Comparison of ENCODE assay signal across 11 cellular contexts in genomic region chr12:6956332-6956727, GRCh38. TPM values are rescaled to one million over a fixed set of nuclear protein-coding genes. Genes with fewer than 3 reads are reported as not detected.
DNase-seq lines count a peak whose midpoint lies in the region; ATAC-seq and TF ChIP-seq lines count a peak whose summit lies in the region.
"Had no signal": no experiment of that assay in that cellular context is flagged by ENCODE, and none has a peak within 500 bp of the region (broad histone marks: within the 10 kb centered on the region; RNA-seq: fewer than 3 reads in every experiment).

No MANE protein-coding gene starts in this region.

- peaks cover 52% of the 10 kb centered on the region for H3K4me1 Mint-ChIP-seq in activated T-helper 17 cell treated with anti-CD3 and anti-CD28 coated beads, Interleukin-2, amount 50 U/mL, for 72 hours
- H3K4me1 Mint-ChIP-seq in natural killer cell: peaks cover 77 to 94% of the 10 kb centered on the region in 2 donors

- H3K27ac Mint-ChIP-seq in activated T-helper 17 cell treated with anti-CD3 and anti-CD28 coated beads, Interleukin-2, amount 50 U/mL, for 72 hours: peak overlapping the region; percentile 100
- peak overlapping the region; percentile 98 to 99 for H3K27ac Mint-ChIP-seq in natural killer cell

- H3K36me3 ChIP-seq in brain microvascular endothelial cell (replicated peaks): no peaks in the 10 kb centered on the region
- H3K36me3 ChIP-seq: colonic mucosa had no signal

- H3K27me3 ChIP-seq in brain microvascular endothelial cell (replicated peaks): no peaks in the 10 kb centered on the region
- H3K27me3 ChIP-seq: colonic mucosa had no signal

- ATAC-seq in activated T-helper 17 cell treated with anti-CD3 and anti-CD28 coated beads, Interleukin-2, amount 50 U/mL, for 72 hours (replicated peaks): no peak
- ATAC-seq in natural killer cell: peak; percentile 6 to 23 (median 16)
- no peak for ATAC-seq in GM21447 (IDR thresholded peaks at IDR 0.05; ENCODE audit: unreplicated experiment)

- H3K36me3 Mint-ChIP-seq in activated T-helper 17 cell treated with anti-CD3 and anti-CD28 coated beads, Interleukin-2, amount 50 U/mL, for 72 hours (ENCODE audit: low read depth): peaks cover 99% of the 10 kb centered on the region
- H3K36me3 Mint-ChIP-seq in natural killer cell: no peaks in the 10 kb centered on the region

- peak; percentile 44 for TF ChIP-seq POLR2A in GM15510 (IDR thresholded peaks at IDR 0.05; ENCODE audit: borderline replicate concordance, extremely low read depth, insufficient read length)

- TF ChIP-seq CTCF in natural killer cell (IDR thresholded peaks at IDR 0.05) (no peak), brain microvascular endothelial cell (IDR thresholded peaks at IDR 0.05; ENCODE audit: low read depth, low read length, missing control alignments) (no peak)

- H3K4me3 ChIP-seq in brain microvascular endothelial cell (ENCODE audit: low read depth, low read length): no peak overlapping the region
- H3K4me3 ChIP-seq: colonic mucosa had no signal

- peak; percentile 34 for DNase-seq in CD1c-positive myeloid dendritic cell (ENCODE audit: extremely low spot score)
- DNase-seq in natural killer cell: peak; percentile 73
- DNase-seq in brain microvascular endothelial cell: no peak
- DNase-seq in iPS-NIHi11 (ENCODE audit: low spot score): no peak
- DNase-seq in cerebellar nuclear complex (lab: John Stamatoyannopoulos, UW): no peak
- DNase-seq: colonic mucosa, KBM-7 had no signal

- in situ Hi-C loops in brain microvascular endothelial cell (cut with HindIII; ENCODE audit: low pct_ligation_motif_present, low sequenced_read_pairs): no loop called here

- peak overlapping the region; percentile 87 for H3K4me3 Mint-ChIP-seq in activated T-helper 17 cell treated with anti-CD3 and anti-CD28 coated beads, Interleukin-2, amount 50 U/mL, for 72 hours
- H3K4me3 Mint-ChIP-seq in natural killer cell: peak overlapping the region; percentile 91

- intact Hi-C loops in natural killer cell (cut with micrococcal nuclease): no loop called here

- no peaks in the 10 kb centered on the region for H3K9me3 Mint-ChIP-seq in activated T-helper 17 cell treated with anti-CD3 and anti-CD28 coated beads, Interleukin-2, amount 50 U/mL, for 72 hours
- H3K9me3 Mint-ChIP-seq in natural killer cell: no peaks in the 10 kb centered on the region

- no peaks in the 10 kb centered on the region for H3K27me3 Mint-ChIP-seq in activated T-helper 17 cell treated with anti-CD3 and anti-CD28 coated beads, Interleukin-2, amount 50 U/mL, for 72 hours
- H3K27me3 Mint-ChIP-seq in natural killer cell (ENCODE audit: low read depth in 2 of 2): no peaks in the 10 kb centered on the region

- no peak overlapping the region for H3K27ac ChIP-seq in brain microvascular endothelial cell
- H3K27ac ChIP-seq: colonic mucosa had no signal

RNA-seq across cellular contexts. Expression of gene PTPN6, which starts 5.2 kb away (rescaled TPM):
- total RNA-seq in activated T-helper 17 cell treated with anti-CD3 and anti-CD28 coated beads, Interleukin-2, amount 50 U/mL, for 72 hours: 100 to 1,000 TPM; 134 to 223 TPM
- total RNA-seq in natural killer cell: 100 to 1,000 TPM; 279 to 357 (median 312) TPM

RNA-seq across cellular contexts. Expression of gene C12orf57, which starts 12.5 kb away (rescaled TPM):
- total RNA-seq in activated T-helper 17 cell treated with anti-CD3 and anti-CD28 coated beads, Interleukin-2, amount 50 U/mL, for 72 hours: 100 to 1,000 TPM; 192 to 307 TPM
- 100 to 1,000 TPM; 125 to 157 (median 126) TPM for total RNA-seq in natural killer cell

RNA-seq across cellular contexts. Expression of gene RNU7-1, which starts 12.7 kb away (rescaled TPM):
- not detected for total RNA-seq in activated T-helper 17 cell treated with anti-CD3 and anti-CD28 coated beads, Interleukin-2, amount 50 U/mL, for 72 hours
- not detected for total RNA-seq in natural killer cell
- total RNA-seq: colonic mucosa, skeletal muscle tissue had no signal

RNA-seq across cellular contexts. Expression of gene PHB2, which starts 14.1 kb away (rescaled TPM):
- total RNA-seq in activated T-helper 17 cell treated with anti-CD3 and anti-CD28 coated beads, Interleukin-2, amount 50 U/mL, for 72 hours: 100 to 1,000 TPM; 285 to 436 TPM
- total RNA-seq in natural killer cell: 100 to 1,000 TPM; 123 to 133 (median 127) TPM

RNA-seq across cellular contexts. Expression of gene EMG1, which starts 14.4 kb away (rescaled TPM):
- 10 to 100 TPM; 50.9 to 90.5 TPM for total RNA-seq in activated T-helper 17 cell treated with anti-CD3 and anti-CD28 coated beads, Interleukin-2, amount 50 U/mL, for 72 hours
- total RNA-seq in natural killer cell: 10 to 100 TPM; 22.1 to 30.4 (median 23.3) TPM

Comparison
In these comparisons a context has a peak if more than half of its experiments do, and no peak if none do; other contexts are left out.
1. DNase-seq: peak in CD1c-positive myeloid dendritic cell (single experiment) and natural killer cell (single experiment); none in brain microvascular endothelial cell (single experiment), iPS-NIHi11 (single experiment) and cerebellar nuclear complex (0 of 2).
2. ATAC-seq: peak in natural killer cell (3 of 3); none in activated T-helper 17 cell treated with anti-CD3 and anti-CD28 coated beads, Interleukin-2, amount 50 U/mL, for 72 hours (single experiment) and GM21447 (single experiment).